ENCODE assay signal across 9 cellular contexts in genomic region chr12:103495158-103495782, GRCh38. TPM values are rescaled to one million over a fixed set of nuclear protein-coding genes. Genes with fewer than 3 reads are reported as not detected.
DNase-seq lines count a peak whose midpoint lies in the region; ATAC-seq and TF ChIP-seq lines count a peak whose summit lies in the region.
"Had no signal": no experiment of that assay in that cellular context is flagged by ENCODE, and none has a peak within 500 bp of the region (broad histone marks: within the 10 kb centered on the region; RNA-seq: fewer than 3 reads in every experiment).

No MANE protein-coding gene starts in this region.

- H3K36me3 Mint-ChIP-seq in activated T-helper 17 cell treated with anti-CD3 and anti-CD28 coated beads, Interleukin-2, amount 50 U/mL, for 72 hours (ENCODE audit: low read depth): no peaks in the 10 kb centered on the region

- peaks cover 0 to 38% (median 10%) of the 10 kb centered on the region in 7 donors for H3K27me3 ChIP-seq in spleen (replicated peaks in 1 of 7)

- peaks cover 34% of the 10 kb centered on the region for H3K27me3 Mint-ChIP-seq in activated T-helper 17 cell treated with anti-CD3 and anti-CD28 coated beads, Interleukin-2, amount 50 U/mL, for 72 hours

- no peak for TF ChIP-seq CTCF in spleen (IDR thresholded peaks at IDR 0.05 in 8 of 11, conservative IDR thresholded peaks at IDR 0.05 in 3 of 11)

- H3K27ac Mint-ChIP-seq in activated T-helper 17 cell treated with anti-CD3 and anti-CD28 coated beads, Interleukin-2, amount 50 U/mL, for 72 hours: peak overlapping the region; percentile 44

- intact Hi-C loops in left cardiac atrium (cut with DNase I): no loop called here
- intact Hi-C loops in spleen (cut with DNase I; ENCODE audit: low total_unique reads): no loop called here

- H3K4me3 Mint-ChIP-seq in activated T-helper 17 cell treated with anti-CD3 and anti-CD28 coated beads, Interleukin-2, amount 50 U/mL, for 72 hours: peak overlapping the region; percentile 69

- H3K4me1 Mint-ChIP-seq in activated T-helper 17 cell treated with anti-CD3 and anti-CD28 coated beads, Interleukin-2, amount 50 U/mL, for 72 hours: peaks cover 18% of the 10 kb centered on the region

- TF ChIP-seq POLR2A in spleen (IDR thresholded peaks at IDR 0.05): no peak

- peak; percentile 24 for DNase-seq in NCI-H524 treated with DMSO at 0.1 percent for 48 hours (lab: John Stamatoyannopoulos, UW)
- DNase-seq in left cardiac atrium: peak; percentile 24
- peak; percentile 95 for DNase-seq in spleen
- no peak for DNase-seq in epidermal melanocyte (ENCODE audit: insufficient read length, low spot score)
- DNase-seq in amniotic stem cell (lab: John Stamatoyannopoulos, UW): no peak

- H3K9me3 Mint-ChIP-seq in activated T-helper 17 cell treated with anti-CD3 and anti-CD28 coated beads, Interleukin-2, amount 50 U/mL, for 72 hours: peaks cover 9% of the 10 kb centered on the region

- peak overlapping the region; percentile 25 to 69 (median 46) for H3K4me3 ChIP-seq in spleen

- ATAC-seq in GM18861 (IDR thresholded peaks at IDR 0.05; ENCODE audit: unreplicated experiment): peak; percentile 62
- ATAC-seq in HG03045 (IDR thresholded peaks at IDR 0.05; ENCODE audit: unreplicated experiment): peak; percentile 57
- peak; percentile 28 for ATAC-seq in activated T-helper 17 cell treated with anti-CD3 and anti-CD28 coated beads, Interleukin-2, amount 50 U/mL, for 72 hours (replicated peaks)
- peak; percentile 54 to 70 for ATAC-seq in left cardiac atrium

- 1 to 2% (median 1%) methylated on average over 14 to 54 of the region's 58 CpGs for WGBS in spleen, 5 donors

- peaks cover 0 to 23% (median 13%) of the 10 kb centered on the region in 6 donors for H3K4me1 ChIP-seq in spleen

- H3K36me3 ChIP-seq in spleen: no peaks in the 10 kb centered on the region

- H3K27ac ChIP-seq in spleen: peak overlapping the region in 6 of 8 donors; percentile 14 to 79 (median 62)

- H3K9me3 ChIP-seq in spleen: no peaks in the 10 kb centered on the region

RNA-seq across cellular contexts. Expression of gene C12orf42, which starts 0.5 kb away (rescaled TPM):
- not detected for total RNA-seq in activated T-helper 17 cell treated with anti-CD3 and anti-CD28 coated beads, Interleukin-2, amount 50 U/mL, for 72 hours
- total RNA-seq in left cardiac atrium: not detected
- 10 to 100 TPM in 6 of 7 donors, 1 to 10 TPM in 1; 8.9 to 18.1 (median 13.5) TPM for total RNA-seq in spleen
- 1 to 10 TPM; 3.7 to 6.0 (median 4.4) TPM for polyA plus RNA-seq in spleen
- total RNA-seq: NCI-H460 had no signal

Comparison
In these comparisons a context has a peak if more than half of its experiments do, and no peak if none do; other contexts are left out.
1. DNase-seq: peak in NCI-H524 treated with DMSO at 0.1 percent for 48 hours (single experiment), left cardiac atrium (single experiment) and spleen (single experiment); none in epidermal melanocyte (single experiment) and amniotic stem cell (single experiment).
2. RNA of gene C12orf42, which starts 0.5 kb away (total RNA-seq): 8.9 to 18.1 TPM in spleen; not detected in left cardiac atrium and not detected in activated T-helper 17 cell treated with anti-CD3 and anti-CD28 coated beads, Interleukin-2, amount 50 U/mL, for 72 hours; every median in the first group is over 4 times any median in the second.
3. Peak in every context shown above with its lines, with median percentiles within 50 percentile points of each other: ATAC-seq.